8 cellular contexts compared by ENCODE assay signal in genomic region chr6:30672445-30673253, GRCh38. TPM values are rescaled to one million over a fixed set of nuclear protein-coding genes. Genes with fewer than 3 reads are reported as not detected.
A peak's percentile ranks its signal among the peaks of the same experiment; 100 is the strongest.
DNase-seq lines count a peak whose midpoint lies in the region; ATAC-seq and TF ChIP-seq lines count a peak whose summit lies in the region.

Gene DHX16, minus strand, starts transcription at chr6:30673006. Its CDS starts 165 bp downstream, at chr6:30672841.

- ATAC-seq in HG02678 (IDR thresholded peaks at IDR 0.05; ENCODE audit: unreplicated experiment) (peak; percentile 84), left cardiac atrium (peak; percentile 91 to 94), upper lobe of right lung (peak; percentile 97)

- TF ChIP-seq CTCF in GM12801 (IDR thresholded peaks at IDR 0.05; ENCODE audit: extremely low read depth, insufficient read length): peak; percentile 10
- peak; percentile 89 for TF ChIP-seq CTCF in upper lobe of right lung (IDR thresholded peaks at IDR 0.05)

- peak within 1 kb of the TSS; percentile 95 for H3K4me3 ChIP-seq in upper lobe of right lung

- peak within 1 kb of the TSS; percentile 68 for H3K27ac ChIP-seq in upper lobe of right lung

- peak; percentile 82 for DNase-seq in NCI-H1436 treated with DMSO at 0.1 percent for 48 hours (lab: John Stamatoyannopoulos, UW)
- peak; percentile 98 for DNase-seq in amniotic epithelial cell (ENCODE audit: low read depth)
- peak; percentile 97 for DNase-seq in left cardiac atrium
- DNase-seq in posterior vena cava (ENCODE audit: low spot score): peak; percentile 99
- DNase-seq in upper lobe of right lung: peak; percentile 96

- peaks cover 16% of the 10 kb centered on the region for H3K4me1 ChIP-seq in upper lobe of right lung

- peaks cover 53% of the 10 kb centered on the region for H3K36me3 ChIP-seq in upper lobe of right lung

- H3K27me3 ChIP-seq in upper lobe of right lung: no peaks in the 10 kb centered on the region

- intact Hi-C loops in T-helper 1 cell treated with Interleukin-12 subunit alpha and Interleukin-12 subunit beta and Interleukin-4 antibody, amounts not matched to agents 30 ng/mL and 1 ng/mL, for 36 hours (cut with micrococcal nuclease): loop anchor here (1.0 to 2.0 kb wide), 9 partner anchors 10 to 236 kb away; partner anchors contain the start of genes ABCF1, ATAT1, C6orf136 and GNL1
- intact Hi-C loops in left cardiac atrium (cut with DNase I) (loop anchor here in 1 of 2 donors (5.0 to 10.0 kb wide), 2 partner anchors 45 to 188 kb away; partner anchors contain the start of genes ATAT1 and HLA-E), posterior vena cava (cut with DNase I) (no loop called here), upper lobe of right lung (cut with DNase I) (no loop called here)

- no peaks in the 10 kb centered on the region for H3K9me3 ChIP-seq in upper lobe of right lung

RNA-seq across cellular contexts. Expression of gene DHX16, which starts in this region (rescaled TPM):
- total RNA-seq in T-helper 1 cell treated with Interleukin-12 subunit alpha and Interleukin-12 subunit beta and Interleukin-4 antibody, amounts not matched to agents 30 ng/mL and 1 ng/mL, for 36 hours: 49.5 and 51.0 TPM in 2 replicates
- total RNA-seq in left cardiac atrium: 10 to 100 TPM; 17.6 to 18.6 TPM
- total RNA-seq in posterior vena cava: 10 to 100 TPM; 17.6 to 22.5 TPM
- total RNA-seq in upper lobe of right lung: 27.4 TPM

Comparison
In these comparisons a context has a peak if more than half of its experiments do, and no peak if none do; other contexts are left out.
1. Peak in every context shown above with its lines: DNase-seq, ATAC-seq, H3K4me3 ChIP-seq and H3K27ac ChIP-seq.